Comparison of ENCODE assay signal across 1 cellular context in genomic region chr20:64116016-64116415, GRCh38.
TF ChIP-seq lines count a peak whose summit lies in the region.

No MANE protein-coding gene starts in this region.

TF ChIP-seq in WTC11, 78 proteins besides CTCF, POLR2A, EP300 and RAD21:
- TF ChIP-seq CDX4 (CRISPR knock-in tag; IDR thresholded peaks at IDR 0.05; ENCODE audit: borderline replicate concordance), result no peak
- TF ChIP-seq PRDM15 (CRISPR knock-in tag; IDR thresholded peaks at IDR 0.05), result no peak
- no peak for TF ChIP-seq MAX (CRISPR knock-in tag; IDR thresholded peaks at IDR 0.05)
- TF ChIP-seq ZNF416 (CRISPR knock-in tag; IDR thresholded peaks at IDR 0.05), result no peak
- no peak for TF ChIP-seq ZBTB21 (CRISPR knock-in tag; IDR thresholded peaks at IDR 0.05; ENCODE audit: borderline replicate concordance)
- TF ChIP-seq ATF3 (CRISPR knock-in tag; conservative IDR thresholded peaks at IDR 0.05), result no peak
- no peak for TF ChIP-seq NFE2L1 (CRISPR knock-in tag; IDR thresholded peaks at IDR 0.05)
- no peak for TF ChIP-seq ZMAT4 (CRISPR knock-in tag; IDR thresholded peaks at IDR 0.05)
- no peak for TF ChIP-seq HMGA2 (CRISPR knock-in tag; IDR thresholded peaks at IDR 0.05)
